16 cellular contexts compared by ENCODE assay signal in genomic region chr3:169259134-169259533, GRCh38.
DNase-seq lines count a peak whose midpoint lies in the region; ATAC-seq and TF ChIP-seq lines count a peak whose summit lies in the region.
"Had no signal": no experiment of that assay in that cellular context is flagged by ENCODE, and none has a peak within 500 bp of the region (broad histone marks: within the 10 kb centered on the region; RNA-seq: fewer than 3 reads in every experiment).

No MANE protein-coding gene starts in this region.

- ATAC-seq in foreskin keratinocyte = peak; percentile 38
- ATAC-seq in mucosa of descending colon = peak; percentile 91
- ATAC-seq: A549; CD8-positive, alpha-beta T cell had no signal

- intact Hi-C loops in mucosa of descending colon (cut with DNase I, micrococcal nuclease) = no loop called here

- H3K9me3 ChIP-seq in HEK293 (ENCODE audit: control insufficient read depth, insufficient read depth, low read depth, low read length) = no peaks in the 10 kb centered on the region
- no peaks in the 10 kb centered on the region for H3K9me3 ChIP-seq in mucosa of descending colon
- H3K9me3 ChIP-seq: A549; BLaER1 treated with 17β-estradiol and CSF1 and Interleukin-3, amounts not matched to agents 10 nM and 100 nM; Caco-2 had no signal

- CTCF ChIA-PET in HEK293 (lab: Yijun Ruan, JAX) = no interaction called here

- H3K36me3 ChIP-seq in HEK293 (ENCODE audit: control insufficient read depth in 2 of 2, insufficient read depth in 1 of 2, low read length in 2 of 2) = no peaks in the 10 kb centered on the region
- no peaks in the 10 kb centered on the region for H3K36me3 ChIP-seq in mucosa of descending colon (ENCODE audit: low read depth)
- H3K36me3 ChIP-seq: BLaER1 treated with 17β-estradiol and CSF1 and Interleukin-3, amounts not matched to agents 10 nM and 100 nM had no signal

- H3K4me1 ChIP-seq in HEK293 (ENCODE audit: control insufficient read depth, insufficient read depth, low read length) (peaks cover 1% of the 10 kb centered on the region; the same call in 1 of the 2 replicates), foreskin keratinocyte (no peaks in the 10 kb centered on the region), mucosa of descending colon (ENCODE audit: low read depth) (no peaks in the 10 kb centered on the region)
- H3K4me1 ChIP-seq: A549; BLaER1 treated with 17β-estradiol and CSF1 and Interleukin-3, amounts not matched to agents 10 nM and 100 nM; Caco-2 had no signal

- no peak overlapping the region for H3K4me3 ChIP-seq in HEK293 (ENCODE audit: low read depth, low read length)
- no peak overlapping the region for H3K4me3 ChIP-seq in mucosa of descending colon
- H3K4me3 ChIP-seq: A549; BLaER1 treated with 17β-estradiol and CSF1 and Interleukin-3, amounts not matched to agents 10 nM and 100 nM had no signal

- H3K27me3 ChIP-seq in foreskin keratinocyte = peaks cover 12% of the 10 kb centered on the region
- H3K27me3 ChIP-seq: BLaER1 treated with 17β-estradiol and CSF1 and Interleukin-3, amounts not matched to agents 10 nM and 100 nM had no signal

- TF ChIP-seq CTCF in HEK293 (tag by site-specific recombination; IDR thresholded peaks at IDR 0.05) (no peak), foreskin keratinocyte (conservative IDR thresholded peaks at IDR 0.05) (no peak), mucosa of descending colon (IDR thresholded peaks at IDR 0.05) (no peak)

- H3K27ac ChIP-seq in HEK293 (ENCODE audit: extremely low read depth, low read depth, low read length) (no peak overlapping the region), foreskin keratinocyte (no peak overlapping the region)
- H3K27ac ChIP-seq: 22Rv1; A549; BLaER1 treated with 17β-estradiol and CSF1 and Interleukin-3, amounts not matched to agents 10 nM and 100 nM; C4-2B had no signal

- DNase-seq in foreskin keratinocyte = peak in 1 of 2 donors; percentile 53
- peak in 1 of 3 donors; percentile 38 for DNase-seq in mucosa of descending colon
- no peak for DNase-seq in effector CD8-positive, alpha-beta T cell (lab: John Stamatoyannopoulos, UW)
- no peak for DNase-seq in hypothalamus (lab: John Stamatoyannopoulos, UW)
- DNase-seq: AML-193; Caco-2; Calu3; CD4-positive, alpha-beta T cell; CD8-positive, alpha-beta T cell; DMS79 treated with DMSO at 0.1 percent for 48 hours; GF-D8 had no signal

- POLR2A ChIA-PET in HEK293 (lab: Yijun Ruan, JAX) = no interaction called here

TF ChIP-seq in HEK293, 187 proteins besides CTCF, POLR2A, EP300 and RAD21:
- peak; percentile 90 for TF ChIP-seq ZNF121 (tag by site-specific recombination; IDR thresholded peaks at IDR 0.05)
- no peak for TF ChIP-seq ZNF473 (tag by site-specific recombination; IDR thresholded peaks at IDR 0.05)
- no peak for TF ChIP-seq ZNF391 (tag by site-specific recombination; IDR thresholded peaks at IDR 0.05; ENCODE audit: borderline replicate concordance, low read depth)
